In the genomic region with DNA sequence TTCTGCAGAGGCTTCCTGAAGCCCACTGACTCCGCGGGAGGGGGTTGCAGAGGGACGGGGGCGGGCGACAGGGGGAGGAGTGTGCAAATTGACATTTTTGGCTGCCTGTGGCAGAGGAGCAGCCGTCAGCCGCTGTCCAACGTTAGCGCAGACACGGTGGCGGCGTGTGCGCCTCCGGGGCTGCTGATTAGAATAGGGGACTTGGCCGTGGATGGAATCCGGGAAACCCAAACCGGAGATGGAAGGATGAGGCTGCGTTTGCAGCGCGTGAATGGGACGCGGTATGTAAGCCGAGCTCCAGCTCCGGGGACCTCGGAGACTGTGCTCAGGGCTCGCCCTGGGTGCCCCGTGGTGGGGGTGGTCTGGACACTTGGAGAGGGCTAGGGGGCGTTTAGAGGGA, we compare ENCODE assay signal across 22 cellular contexts.
A peak's percentile ranks its signal among the peaks of the same experiment; 100 is the strongest.
DNase-seq lines count a peak whose midpoint lies in the region; ATAC-seq and TF ChIP-seq lines count a peak whose summit lies in the region.
"Had no signal": no experiment of that assay in that cellular context is flagged by ENCODE, and none has a peak within 500 bp of the region (broad histone marks: within the 10 kb centered on the region; RNA-seq: fewer than 3 reads in every experiment).

No MANE protein-coding gene starts in this region.

- TF ChIP-seq CTCF in SK-N-SH (IDR thresholded peaks at IDR 0.05) (no peak), dorsolateral prefrontal cortex (IDR thresholded peaks at IDR 0.05 in 54 of 56, conservative IDR thresholded peaks at IDR 0.05 in 2 of 56; ENCODE audit: low read depth in 1 of 56, partially characterized antibody in 56 of 56) (no peak), GM20000 (IDR thresholded peaks at IDR 0.05; ENCODE audit: extremely low read depth, missing control alignments) (no peak)

- no peaks in the 10 kb centered on the region for H3K79me2 ChIP-seq in SK-N-SH (ENCODE audit: insufficient read depth)

- POLR2A ChIA-PET in SK-N-SH (lab: Yijun Ruan, JAX) = no interaction called here

- no peaks in the 10 kb centered on the region for H3K36me3 ChIP-seq in SK-N-SH (replicated peaks in 1 of 2; ENCODE audit: control insufficient read depth in 1 of 2, insufficient read depth in 2 of 2, low read length in 1 of 2)
- H3K36me3 ChIP-seq: MG63, neutrophil, Peyer's patch, right lobe of liver, upper lobe of left lung had no signal

- H3K27me3 ChIP-seq in SK-N-SH (ENCODE audit: insufficient read depth) (no peaks in the 10 kb centered on the region), dorsolateral prefrontal cortex (peaks cover 0 to 51% (median 8%) of the 10 kb centered on the region in 45 donors)
- H3K27me3 ChIP-seq: right lobe of liver had no signal

- TF ChIP-seq RAD21 in SK-N-SH (IDR thresholded peaks at IDR 0.05; ENCODE audit: low read length) = no peak

- no peak overlapping the region for H3K4me3 ChIP-seq in SK-N-SH (ENCODE audit: low read depth in 2 of 2, low read length in 1 of 2)
- peak overlapping the region; percentile 7 to 72 (median 55) for H3K4me3 ChIP-seq in dorsolateral prefrontal cortex
- H3K4me3 ChIP-seq: A549, MG63, right lobe of liver, upper lobe of left lung had no signal

- H3F3A ChIP-seq in SK-N-SH (replicated peaks; ENCODE audit: insufficient read depth) = no peaks in the 10 kb centered on the region

- no peak overlapping the region for H2AFZ ChIP-seq in SK-N-SH (ENCODE audit: low read depth)

- H3K4me1 ChIP-seq in SK-N-SH (ENCODE audit: control insufficient read depth in 1 of 2, insufficient read depth in 2 of 2, low read depth in 1 of 2, low read length in 1 of 2) = no peaks in the 10 kb centered on the region; a peak in 1 of 4 replicates
- H3K4me1 ChIP-seq: A549, Peyer's patch, right lobe of liver, upper lobe of left lung had no signal

- H3K27ac ChIP-seq in SK-N-SH (ENCODE audit: low read depth in 2 of 2, low read length in 1 of 2) = no peak overlapping the region
- peak overlapping the region in 43 of 59 donors; percentile 4 to 83 (median 59) for H3K27ac ChIP-seq in dorsolateral prefrontal cortex
- H3K27ac ChIP-seq: A549, epithelial cell of prostate, neutrophil, Peyer's patch, right lobe of liver, upper lobe of left lung had no signal

- no peaks in the 10 kb centered on the region for H4K20me1 ChIP-seq in SK-N-SH (ENCODE audit: insufficient read depth)

- ATAC-seq in SK-N-SH treated with all-trans-retinoic acid at 6 μM for 48 hours (no peak), HG02840 (IDR thresholded peaks at IDR 0.05; ENCODE audit: low FRiP score, unreplicated experiment) (no peak)
- ATAC-seq: A549; right lobe of liver; stimulated activated naive CD8-positive, alpha-beta T cell treated with anti-CD3 and anti-CD28 coated beads, Interleukin-15, Interleukin-2, amounts not matched to agents 100 U/mL and 50 U/mL, for 24 hours had no signal

- H3K9ac ChIP-seq in SK-N-SH = no peak overlapping the region

- WGBS in SK-N-SH (ENCODE audit: low lambda C conversion rate) = 11% methylated on average over 14 of the region's 28 CpGs

- TF ChIP-seq EP300 in SK-N-SH (IDR thresholded peaks at IDR 0.05; ENCODE audit: borderline replicate concordance in 1 of 2, low read depth in 1 of 2, low read length in 1 of 2) = no peak

- CTCF ChIA-PET in SK-N-SH (lab: Yijun Ruan, JAX) = no interaction called here

- H3K9me3 ChIP-seq in SK-N-SH = no peaks in the 10 kb centered on the region
- H3K9me3 ChIP-seq: A549, MG63, neutrophil, Peyer's patch, right lobe of liver, upper lobe of left lung had no signal

- no peak overlapping the region for H3K4me2 ChIP-seq in SK-N-SH
- H3K4me2 ChIP-seq: A549 had no signal

- intact Hi-C loops in dorsolateral prefrontal cortex (cut with DNase I) = no loop called here

- peak; percentile 69 for DNase-seq in SK-N-SH
- DNase-seq in dorsolateral prefrontal cortex = peak in 7 of 10 donors; percentile 28 to 51 (median 46)
- DNase-seq in left kidney (ENCODE audit: low read depth, low spot score) = peak; percentile 68
- DNase-seq in OCI-M1 (lab: John Stamatoyannopoulos, UW) = no peak
- no peak for DNase-seq in GM20000 (ENCODE audit: low spot score)
- DNase-seq in NOMO-1 (lab: John Stamatoyannopoulos, UW; ENCODE audit: unreplicated experiment in 2 of 2) = no peak
- DNase-seq: activated CD4-positive, alpha-beta T cell treated with anti-CD3 and anti-CD28 coated beads for 48 hours; activated CD8-positive, alpha-beta memory T cell treated with anti-CD3 and anti-CD28 coated beads, Interleukin-2, amount 50 U/mL, for 48 hours; activated gamma-delta T cell; DND-41; MG63; NCI-H187 treated with DMSO at 0.1 percent for 48 hours; NCI-H510A; right lobe of liver; stimulated activated naive CD8-positive, alpha-beta T cell treated with anti-CD3 and anti-CD28 coated beads, Interleukin-15, Interleukin-2, amounts not matched to agents 100 U/mL and 50 U/mL, for 24 hours had no signal

- no peaks in the 10 kb centered on the region for H3K9me2 ChIP-seq in SK-N-SH

TF ChIP-seq in SK-N-SH, 30 proteins besides CTCF, POLR2A, EP300 and RAD21:
- TF ChIP-seq CHD2 (IDR thresholded peaks at IDR 0.05; ENCODE audit: low read length, partially characterized antibody) = no peak

TF ChIP-seq in SK-N-SH treated with all-trans-retinoic acid at 6 μM for 48 hours, 23 proteins besides CTCF, POLR2A, EP300 and RAD21:
- TF ChIP-seq ISL1 (CRISPR knock-in tag; IDR thresholded peaks at IDR 0.05) (no peak), TOX (CRISPR knock-in tag; IDR thresholded peaks at IDR 0.05; ENCODE audit: borderline replicate concordance) (no peak), RARB (CRISPR knock-in tag; IDR thresholded peaks at IDR 0.05) (no peak), ZFP3 (CRISPR knock-in tag; IDR thresholded peaks at IDR 0.05) (no peak), CREB5 (CRISPR knock-in tag; IDR thresholded peaks at IDR 0.05; ENCODE audit: low read depth) (no peak), ZNF8 (CRISPR knock-in tag; IDR thresholded peaks at IDR 0.05) (no peak), POU6F1 (CRISPR knock-in tag; IDR thresholded peaks at IDR 0.05; ENCODE audit: borderline replicate concordance, low read depth) (no peak)

Comparison
In these comparisons a context has a peak if more than half of its experiments do, and no peak if none do; other contexts are left out.
1. DNase-seq: peak in SK-N-SH (single experiment), dorsolateral prefrontal cortex (7 of 10) and left kidney (single experiment); none in OCI-M1 (single experiment), GM20000 (single experiment) and NOMO-1 (0 of 2).
2. H3K27ac ChIP-seq: peak in dorsolateral prefrontal cortex (43 of 59); none in SK-N-SH (0 of 2).
3. H3K4me3 ChIP-seq: peak in dorsolateral prefrontal cortex (59 of 59); none in SK-N-SH (0 of 2).